Comparison of ENCODE assay signal across 1 cellular context in genomic region chr9:35675204-35675603, GRCh38.
TF ChIP-seq lines count a peak whose summit lies in the region.

No MANE protein-coding gene starts in this region.

TF ChIP-seq in HepG2, 621 proteins besides CTCF, POLR2A, EP300 and RAD21:
- TF ChIP-seq FIP1L1 (IDR thresholded peaks at IDR 0.05; ENCODE audit: borderline replicate concordance, insufficient read depth, low read depth, low read length) (no peak), ZBTB38 (CRISPR knock-in tag; IDR thresholded peaks at IDR 0.05) (peak; percentile 58; the same call in 1 of the 2 replicates)
TF ChIP-seq in HepG2: peak in this region for 1.
